In the genomic region with DNA sequence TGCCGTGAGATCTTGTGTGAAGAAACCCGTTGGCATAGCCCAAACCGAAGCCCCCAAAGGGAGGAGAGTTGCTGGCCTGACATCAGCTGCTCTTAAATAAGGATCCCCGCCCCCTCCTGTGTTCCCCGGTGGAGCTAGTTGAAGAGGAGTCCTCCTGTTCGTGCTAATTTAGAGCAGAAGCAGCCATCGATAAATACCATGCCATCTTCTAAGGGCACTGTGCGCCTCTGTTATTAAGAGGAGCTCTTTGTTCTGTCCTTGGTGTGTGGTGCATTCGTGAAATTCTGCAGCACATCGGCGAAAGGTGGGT, we compare ENCODE assay signal across 8 cellular contexts. TPM values are rescaled to one million over a fixed set of nuclear protein-coding genes. Genes with fewer than 3 reads are reported as not detected.
DNase-seq lines count a peak whose midpoint lies in the region; ATAC-seq and TF ChIP-seq lines count a peak whose summit lies in the region.

No MANE protein-coding gene starts in this region.

- H3K4me3 Mint-ChIP-seq in activated CD4-positive, alpha-beta T cell treated with anti-CD3 and anti-CD28 coated beads, Interleukin-2, amount 10 ng/mL, durations not matched to agents 7 days and 5 days: peak overlapping the region; percentile 99
- H3K4me3 Mint-ChIP-seq in memory B cell: peak overlapping the region; percentile 95

- TF ChIP-seq CTCF in OCI-LY7 (conservative IDR thresholded peaks at IDR 0.05; ENCODE audit: low read length): no peak
- TF ChIP-seq CTCF in coronary artery (IDR thresholded peaks at IDR 0.05): no peak
- TF ChIP-seq CTCF in thyroid gland (IDR thresholded peaks at IDR 0.05): no peak

- 1 to 2% methylated on average over 9 to 11 of the region's 11 CpGs for WGBS in thyroid gland, 2 donors

- H3K27ac ChIP-seq in OCI-LY7 (ENCODE audit: low read depth, low read length, poor library complexity, severe bottlenecking) (peak overlapping the region; percentile 80), coronary artery (peak overlapping the region in 1 of 2 donors; percentile 93), thyroid gland (peak overlapping the region in 2 of 3 donors; percentile 83 to 94)

- TF ChIP-seq POLR2A in thyroid gland (IDR thresholded peaks at IDR 0.05): no peak

- H3K4me1 ChIP-seq in OCI-LY7 (ENCODE audit: insufficient read depth, low read length, poor library complexity, severe bottlenecking): peaks cover 22% of the 10 kb centered on the region
- peaks cover 4 to 12% of the 10 kb centered on the region in 2 donors for H3K4me1 ChIP-seq in thyroid gland

- H3K9me3 ChIP-seq in OCI-LY7 (ENCODE audit: low read length) (no peaks in the 10 kb centered on the region), thyroid gland (no peaks in the 10 kb centered on the region)

- peaks cover 3% of the 10 kb centered on the region for H3K36me3 Mint-ChIP-seq in activated CD4-positive, alpha-beta T cell treated with anti-CD3 and anti-CD28 coated beads, Interleukin-2, amount 10 ng/mL, durations not matched to agents 7 days and 5 days (ENCODE audit: low read depth)
- H3K36me3 Mint-ChIP-seq in memory B cell: peaks cover 6% of the 10 kb centered on the region

- H3K79me2 ChIP-seq in OCI-LY7 (ENCODE audit: insufficient read depth, low read depth, low read length): peaks cover 29% of the 10 kb centered on the region

- H3K9me3 Mint-ChIP-seq in activated CD4-positive, alpha-beta T cell treated with anti-CD3 and anti-CD28 coated beads, Interleukin-2, amount 10 ng/mL, durations not matched to agents 7 days and 5 days: no peaks in the 10 kb centered on the region
- H3K9me3 Mint-ChIP-seq in memory B cell: no peaks in the 10 kb centered on the region

- H3K9me2 ChIP-seq in OCI-LY7 (ENCODE audit: insufficient read depth, low read length): no peaks in the 10 kb centered on the region

- no peaks in the 10 kb centered on the region for H4K20me1 ChIP-seq in OCI-LY7 (ENCODE audit: insufficient read depth, low read length)

- BruUV-seq in OCI-LY7 (replicated peaks; lab: Mats Ljungman, UMichigan): TSS peak; percentile 54

- no peaks in the 10 kb centered on the region for H3K27me3 ChIP-seq in thyroid gland

- intact Hi-C loops in OCI-LY7 (cut with micrococcal nuclease; ENCODE audit: unreplicated experiment): loop anchor here (10.0 kb wide), 1 partner anchor 438 kb away; no protein-coding TSS in a partner anchor
- intact Hi-C loops in thyroid gland (cut with DNase I): loop anchor here (5.0 kb wide), 1 partner anchor 76 kb away; the partner anchor contains the start of gene NUP42

- H3K4me1 Mint-ChIP-seq in activated CD4-positive, alpha-beta T cell treated with anti-CD3 and anti-CD28 coated beads, Interleukin-2, amount 10 ng/mL, durations not matched to agents 7 days and 5 days: peaks cover 29% of the 10 kb centered on the region
- H3K4me1 Mint-ChIP-seq in memory B cell: peaks cover 26% of the 10 kb centered on the region

- in situ Hi-C loops in G401 (cut with HindIII; ENCODE audit: low sequenced_read_pairs): no loop called here

- H3K36me3 ChIP-seq in OCI-LY7 (ENCODE audit: insufficient read depth, low read length): no peaks in the 10 kb centered on the region; the same call in 1 of the 2 replicates
- H3K36me3 ChIP-seq in thyroid gland: no peaks in the 10 kb centered on the region

- peak overlapping the region; percentile 84 for H3K4me3 ChIP-seq in OCI-LY7 (ENCODE audit: low read depth, low read length, poor library complexity, severe bottlenecking)
- peak overlapping the region; percentile 90 for H3K4me3 ChIP-seq in coronary artery
- peak overlapping the region; percentile 31 to 97 (median 90) for H3K4me3 ChIP-seq in thyroid gland (replicated peaks in 1 of 3)

- POLR2A ChIA-PET in activated CD4-positive, alpha-beta T cell treated with anti-CD3 and anti-CD28 coated beads, Interleukin-2, amount 10 ng/mL, durations not matched to agents 7 days and 5 days (lab: Charles Lee): interaction anchor here (0.6 to 0.7 kb wide), 2 partner anchors 46 to 82 kb away, joined by 3 read pairs; no protein-coding TSS in a partner anchor
- POLR2A ChIA-PET in OCI-LY7 (lab: Charles Lee): interaction anchor here (0.7 to 2.8 kb wide), 21 partner anchors 8 to 1660 kb away, joined by 3 to 12 read pairs (median 3); partner anchors contain the start of gene TOMM7

- ATAC-seq in HG02885 (IDR thresholded peaks at IDR 0.05; ENCODE audit: poor library complexity, unreplicated experiment) (peak; percentile 8), memory B cell (ENCODE audit: low read depth) (no peak)

- CTCF ChIA-PET in activated CD4-positive, alpha-beta T cell treated with anti-CD3 and anti-CD28 coated beads, Interleukin-2, amount 10 ng/mL, durations not matched to agents 7 days and 5 days (lab: Charles Lee): interaction anchor here (0.6 to 1.8 kb wide), 4 partner anchors 8 to 206 kb away, joined by 3 to 6 read pairs (median 4); no protein-coding TSS in a partner anchor
- CTCF ChIA-PET in OCI-LY7 (lab: Charles Lee; ENCODE audit: unreplicated experiment): interaction anchor here (0.7 to 1.4 kb wide), 4 partner anchors 8 to 75 kb away, joined by 3 to 4 read pairs (median 3); no protein-coding TSS in a partner anchor

- peak overlapping the region; percentile 91 for H3K4me2 ChIP-seq in OCI-LY7 (ENCODE audit: low read length)

- peak overlapping the region; percentile 86 for H2AFZ ChIP-seq in OCI-LY7 (ENCODE audit: low read length)

- no peak for DNase-seq in activated CD4-positive, alpha-beta T cell treated with anti-CD3 and anti-CD28 coated beads, Interleukin-2, amount 10 ng/mL, durations not matched to agents 7 days and 5 days
- DNase-seq in activated CD4-positive, alpha-beta T cell treated with anti-CD3 and anti-CD28 coated beads, Interleukin-2, amount 50 U/mL, for 4 hours: no peak
- DNase-seq in OCI-LY7 (ENCODE audit: low spot score) (no peak), coronary artery (ENCODE audit: low spot score) (no peak), memory B cell (ENCODE audit: low spot score in 2 of 2) (no peak), thyroid gland (peak; percentile 47 to 55), G401 (ENCODE audit: low spot score) (no peak)

- H3K27me3 Mint-ChIP-seq in activated CD4-positive, alpha-beta T cell treated with anti-CD3 and anti-CD28 coated beads, Interleukin-2, amount 10 ng/mL, durations not matched to agents 7 days and 5 days: no peaks in the 10 kb centered on the region
- H3K27me3 Mint-ChIP-seq in memory B cell: no peaks in the 10 kb centered on the region

- peak overlapping the region; percentile 98 for H3K27ac Mint-ChIP-seq in activated CD4-positive, alpha-beta T cell treated with anti-CD3 and anti-CD28 coated beads, Interleukin-2, amount 10 ng/mL, durations not matched to agents 7 days and 5 days
- H3K27ac Mint-ChIP-seq in memory B cell: peak overlapping the region; percentile 92

RNA-seq across cellular contexts. Expression of gene KLHL7, which starts 0.9 kb away (rescaled TPM):
- 10 to 100 TPM; 16.5 to 16.7 TPM for total RNA-seq in activated CD4-positive, alpha-beta T cell treated with anti-CD3 and anti-CD28 coated beads, Interleukin-2, amount 10 ng/mL, durations not matched to agents 7 days and 5 days
- 24.4 and 25.8 TPM in 2 replicates for total RNA-seq in OCI-LY7 (2014; rRNA removed; shearing (Covaris generic))
- total RNA-seq in OCI-LY7 (2022) (30.2 and 35.2 TPM in 2 replicates), thyroid gland (10 to 100 TPM; 20.3 to 35.0 (median 27.2) TPM)
- total RNA-seq in G401 (2014; rRNA removed; shearing (Covaris generic)): 33.1 and 36.0 TPM in 2 replicates

Comparison
In these comparisons a context has a peak if more than half of its experiments do, and no peak if none do; other contexts are left out.
1. DNase-seq: peak in thyroid gland (2 of 2); none in activated CD4-positive, alpha-beta T cell treated with anti-CD3 and anti-CD28 coated beads, Interleukin-2, amount 10 ng/mL, durations not matched to agents 7 days and 5 days (single experiment), activated CD4-positive, alpha-beta T cell treated with anti-CD3 and anti-CD28 coated beads, Interleukin-2, amount 50 U/mL, for 4 hours (0 of 2), OCI-LY7 (single experiment), coronary artery (single experiment), memory B cell (0 of 2) and G401 (single experiment).
2. Peak in every context shown above with its lines, with median percentiles within 50 percentile points of each other: H3K4me3 ChIP-seq.